1 cellular context compared by ENCODE assay signal in genomic region chr4:150140774-150141400, GRCh38.
TF ChIP-seq lines count a peak whose summit lies in the region.

No MANE protein-coding gene starts in this region.

TF ChIP-seq in GM23338, 12 proteins besides CTCF, POLR2A, EP300 and RAD21 (continued from another document):
- TF ChIP-seq REST (IDR thresholded peaks at IDR 0.05; ENCODE audit: unreplicated experiment): no peak
TF ChIP-seq in GM23338: peak in this region for 0.
